ENCODE assay signal across 12 cellular contexts in genomic region chr3:149581248-149581647, GRCh38.
DNase-seq lines count a peak whose midpoint lies in the region; ATAC-seq and TF ChIP-seq lines count a peak whose summit lies in the region.
"Had no signal": no experiment of that assay in that cellular context is flagged by ENCODE, and none has a peak within 500 bp of the region (broad histone marks: within the 10 kb centered on the region; RNA-seq: fewer than 3 reads in every experiment).

No MANE protein-coding gene starts in this region.

- DNase-seq in AG04450 (ENCODE audit: low read depth, low spot score) = no peak
- no peak for DNase-seq in ascending aorta (ENCODE audit: low spot score in 2 of 2)
- DNase-seq in mesenchymal stem cell = peak; percentile 44
- no peak for DNase-seq in iPS-NIHi7 (ENCODE audit: extremely low spot score)
- no peak for DNase-seq in NCI-H2227 treated with DMSO at 0.1 percent for 48 hours (lab: John Stamatoyannopoulos, UW)
- no peak for DNase-seq in stimulated activated naive B cell treated with anti-CD40 and anti-IgM and Interleukin-4, amounts not matched to agents 10 μg/mL and 1 μg/mL and 100 μg/mL, for 72 hours
- no peak for DNase-seq in DMS153 treated with DMSO at 0.1 percent for 48 hours (lab: John Stamatoyannopoulos, UW; ENCODE audit: unreplicated experiment)
- DNase-seq: activated CD4-positive, alpha-beta T cell treated with anti-CD3 and anti-CD28 coated beads, Interleukin-2, amount 10 ng/mL, durations not matched to agents 7 days and 5 days; activated naive CD8-positive, alpha-beta T cell treated with anti-CD3 and anti-CD28 coated beads for 36 hours; CD4-positive, alpha-beta T cell; NCI-H1105 treated with DMSO at 0.1 percent for 48 hours had no signal

- H3K36me3 Mint-ChIP-seq in stimulated activated naive B cell treated with anti-CD40 and anti-IgM and Interleukin-4, amounts not matched to agents 10 μg/mL and 1 μg/mL and 100 μg/mL, for 72 hours = no peaks in the 10 kb centered on the region
- H3K36me3 Mint-ChIP-seq: activated naive CD8-positive, alpha-beta T cell treated with anti-CD3 and anti-CD28 coated beads for 36 hours had no signal

- no peak overlapping the region for H3K4me3 ChIP-seq in AG04450 (ENCODE audit: low read depth, low read length)
- H3K4me3 ChIP-seq in ascending aorta = no peak overlapping the region
- peak overlapping the region in 1 of 2 experiments; percentile 63 for H3K4me3 ChIP-seq in mesenchymal stem cell (ENCODE audit: insufficient read depth in 1 of 2, low read depth in 1 of 2, low read length in 2 of 2)

- H3K18ac ChIP-seq in mesenchymal stem cell (ENCODE audit: low read depth in 1 of 2, low read length in 2 of 2) = no peak overlapping the region

- H3K36me3 ChIP-seq in ascending aorta (no peaks in the 10 kb centered on the region), mesenchymal stem cell (ENCODE audit: control insufficient read depth in 1 of 2, insufficient read depth in 2 of 2, low read depth in 1 of 2, low read length in 2 of 2) (peaks cover 0 to 6% of the 10 kb centered on the region in 2 experiments)

- H3K4ac ChIP-seq in mesenchymal stem cell (ENCODE audit: low read depth in 1 of 2, low read length in 2 of 2) = no peak overlapping the region

- no peak overlapping the region for H3K23ac ChIP-seq in mesenchymal stem cell (ENCODE audit: low read length in 2 of 2)

- WGBS in mesenchymal stem cell = 89% methylated on average over 1 of the region's 2 CpGs

- TF ChIP-seq CTCF in AG04450 (IDR thresholded peaks at IDR 0.05; ENCODE audit: low read depth, low read length) = no peak
- no peak for TF ChIP-seq CTCF in ascending aorta (IDR thresholded peaks at IDR 0.05)

- no peak overlapping the region for H2BK15ac ChIP-seq in mesenchymal stem cell (ENCODE audit: low read depth, poor library complexity, severe bottlenecking)

- no peaks in the 10 kb centered on the region for H3K79me1 ChIP-seq in mesenchymal stem cell (replicated peaks; ENCODE audit: low read length, poor library complexity, severe bottlenecking)

- POLR2A ChIA-PET in AG04450 (lab: Yijun Ruan, JAX) = interaction anchor here (0.5 to 0.6 kb wide), 2 partner anchors 67 to 76 kb away, joined by 3 read pairs; no protein-coding TSS in a partner anchor

- H3K4me2 ChIP-seq in mesenchymal stem cell (ENCODE audit: low read length, poor library complexity, severe bottlenecking) = no peak overlapping the region

- H2BK12ac ChIP-seq in mesenchymal stem cell (ENCODE audit: low read length in 2 of 2) = no peak overlapping the region

- H3K14ac ChIP-seq in mesenchymal stem cell (ENCODE audit: low read length in 2 of 2) = no peak overlapping the region

- no peak overlapping the region for H4K8ac ChIP-seq in mesenchymal stem cell (ENCODE audit: low read length)

- intact Hi-C loops in ascending aorta (cut with DNase I) = no loop called here

- no peak overlapping the region for H3K27ac Mint-ChIP-seq in stimulated activated naive B cell treated with anti-CD40 and anti-IgM and Interleukin-4, amounts not matched to agents 10 μg/mL and 1 μg/mL and 100 μg/mL, for 72 hours
- H3K27ac Mint-ChIP-seq: activated CD4-positive, alpha-beta T cell treated with anti-CD3 and anti-CD28 coated beads, Interleukin-2, amount 10 ng/mL, durations not matched to agents 7 days and 5 days; activated naive CD8-positive, alpha-beta T cell treated with anti-CD3 and anti-CD28 coated beads for 36 hours; CD4-positive, alpha-beta T cell had no signal

- no peak overlapping the region for H2BK120ac ChIP-seq in mesenchymal stem cell (ENCODE audit: low read depth, low read length)

- H3K9me3 Mint-ChIP-seq in stimulated activated naive B cell treated with anti-CD40 and anti-IgM and Interleukin-4, amounts not matched to agents 10 μg/mL and 1 μg/mL and 100 μg/mL, for 72 hours = no peaks in the 10 kb centered on the region
- H3K9me3 Mint-ChIP-seq: activated CD4-positive, alpha-beta T cell treated with anti-CD3 and anti-CD28 coated beads, Interleukin-2, amount 10 ng/mL, durations not matched to agents 7 days and 5 days; activated naive CD8-positive, alpha-beta T cell treated with anti-CD3 and anti-CD28 coated beads for 36 hours; CD4-positive, alpha-beta T cell had no signal

- H3K4me1 Mint-ChIP-seq in stimulated activated naive B cell treated with anti-CD40 and anti-IgM and Interleukin-4, amounts not matched to agents 10 μg/mL and 1 μg/mL and 100 μg/mL, for 72 hours = peaks cover 2 to 3% of the 10 kb centered on the region in 2 donors

- ATAC-seq in HG03066 (IDR thresholded peaks at IDR 0.05; ENCODE audit: low read depth, unreplicated experiment) = peak; percentile 35
- no peak for ATAC-seq in stimulated activated naive B cell treated with anti-CD40 and anti-IgM and Interleukin-4, amounts not matched to agents 10 μg/mL and 1 μg/mL and 100 μg/mL, for 72 hours (replicated peaks)

- H4K91ac ChIP-seq in mesenchymal stem cell (ENCODE audit: low read length) = no peak overlapping the region

- H2AFZ ChIP-seq in mesenchymal stem cell (ENCODE audit: low read depth, low read length) = no peak overlapping the region

- H3K9me3 ChIP-seq in AG04450 (ENCODE audit: control insufficient read depth, insufficient read depth, low read length) (no peaks in the 10 kb centered on the region), ascending aorta (no peaks in the 10 kb centered on the region), mesenchymal stem cell (ENCODE audit: control insufficient read depth, low read length) (no peaks in the 10 kb centered on the region)

- H3K27me3 Mint-ChIP-seq in stimulated activated naive B cell treated with anti-CD40 and anti-IgM and Interleukin-4, amounts not matched to agents 10 μg/mL and 1 μg/mL and 100 μg/mL, for 72 hours = peaks cover 0 to 4% of the 10 kb centered on the region in 2 donors
- H3K27me3 Mint-ChIP-seq: CD4-positive, alpha-beta T cell had no signal

- H2AK5ac ChIP-seq in mesenchymal stem cell (ENCODE audit: low read length, severe bottlenecking) = no peak overlapping the region

- H2BK5ac ChIP-seq in mesenchymal stem cell (ENCODE audit: low read depth, low read length, poor library complexity, severe bottlenecking) = no peak overlapping the region

- CTCF ChIA-PET in AG04450 (lab: Charles Lee) = interaction anchor here (0.7 to 3.7 kb wide), 4 partner anchors 12 to 461 kb away, joined by 3 to 15 read pairs (median 4); no protein-coding TSS in a partner anchor

- peaks cover 6 to 58% of the 10 kb centered on the region in 2 donors for H3K4me1 ChIP-seq in ascending aorta
- peaks cover 24% of the 10 kb centered on the region for H3K4me1 ChIP-seq in mesenchymal stem cell (ENCODE audit: control insufficient read depth, insufficient read depth, low read depth, low read length)

- H3K9ac ChIP-seq in mesenchymal stem cell (ENCODE audit: low read length) = peak overlapping the region; percentile 81

- H3K4me3 Mint-ChIP-seq in stimulated activated naive B cell treated with anti-CD40 and anti-IgM and Interleukin-4, amounts not matched to agents 10 μg/mL and 1 μg/mL and 100 μg/mL, for 72 hours = no peak overlapping the region
- H3K4me3 Mint-ChIP-seq: activated CD4-positive, alpha-beta T cell treated with anti-CD3 and anti-CD28 coated beads, Interleukin-2, amount 10 ng/mL, durations not matched to agents 7 days and 5 days; activated naive CD8-positive, alpha-beta T cell treated with anti-CD3 and anti-CD28 coated beads for 36 hours; CD4-positive, alpha-beta T cell had no signal

- H3K27ac ChIP-seq in AG04450 (ENCODE audit: low read depth, low read length) (peak overlapping the region; percentile 79), ascending aorta (peak overlapping the region; percentile 62 to 93), mesenchymal stem cell (ENCODE audit: low read length, poor library complexity, severe bottlenecking) (peak overlapping the region; percentile 90)

- no peaks in the 10 kb centered on the region for H3K27me3 ChIP-seq in AG04450 (ENCODE audit: control insufficient read depth, insufficient read depth, low read length)
- no peaks in the 10 kb centered on the region for H3K27me3 ChIP-seq in ascending aorta
- H3K27me3 ChIP-seq in mesenchymal stem cell (ENCODE audit: control insufficient read depth in 1 of 2, insufficient read depth in 1 of 2, low read length in 2 of 2) = no peaks in the 10 kb centered on the region
